Comparison of ENCODE assay signal across 12 cellular contexts in the genomic region with DNA sequence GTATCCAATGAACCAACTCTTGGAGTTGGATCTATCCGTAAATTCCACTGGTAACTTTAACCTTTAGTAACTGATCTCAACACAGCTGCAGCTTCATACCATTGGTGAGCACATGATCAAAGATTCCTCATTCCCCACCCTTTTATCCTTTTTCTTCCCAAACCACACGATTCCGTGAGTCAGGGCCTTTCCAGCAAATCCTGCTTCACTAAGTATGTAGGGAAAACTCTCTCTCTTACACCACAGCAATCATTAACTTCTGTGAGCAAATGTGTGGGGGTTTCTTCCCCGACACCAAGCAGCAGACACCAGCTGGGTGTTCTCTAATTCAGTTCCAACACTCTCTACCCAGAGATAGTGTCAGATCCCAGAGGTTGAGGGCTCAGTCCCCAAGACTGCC. TPM values are rescaled to one million over a fixed set of nuclear protein-coding genes. Genes with fewer than 3 reads are reported as not detected.
DNase-seq lines count a peak whose midpoint lies in the region; TF ChIP-seq lines count a peak whose summit lies in the region.
"Had no signal": no experiment of that assay in that cellular context is flagged by ENCODE, and none has a peak within 500 bp of the region (broad histone marks: within the 10 kb centered on the region; RNA-seq: fewer than 3 reads in every experiment).

No MANE protein-coding gene starts in this region.

- H3K4me3 Mint-ChIP-seq in type B pancreatic cell, result no peak overlapping the region
- H3K4me3 Mint-ChIP-seq in endothelial cell (ENCODE audit: unreplicated experiment), result no peak overlapping the region

- DNase-seq in EL (peak; percentile 92), SK-MEL-5 (ENCODE audit: low read depth, low spot score) (peak; percentile 63), fibroblast of the aortic adventitia (ENCODE audit: low read depth) (peak; percentile 90), renal cortical epithelial cell (ENCODE audit: low read depth) (peak; percentile 100), type B pancreatic cell (ENCODE audit: extremely low spot score, unreplicated experiment) (no peak), endothelial cell (ENCODE audit: low spot score) (no peak)
- DNase-seq in stimulated activated CD4-positive, alpha-beta T cell treated with anti-CD3 and anti-CD28 coated beads, Interleukin-2, amount 100 ng/mL, for 24 hours, result no peak
- no peak for DNase-seq in activated CD4-positive, CD25-positive, alpha-beta regulatory T cell (lab: John Stamatoyannopoulos, UW)
- DNase-seq: activated CD8-positive, alpha-beta memory T cell treated with anti-CD3 and anti-CD28 coated beads for 24 hours; CD8-positive, alpha-beta memory T cell; effector CD8-positive, alpha-beta T cell had no signal

- H3K27me3 Mint-ChIP-seq in type B pancreatic cell, result no peaks in the 10 kb centered on the region
- H3K27me3 Mint-ChIP-seq in endothelial cell (ENCODE audit: unreplicated experiment), result no peaks in the 10 kb centered on the region
- H3K27me3 Mint-ChIP-seq: CD8-positive, alpha-beta memory T cell had no signal

- TF ChIP-seq CTCF in fibroblast of the aortic adventitia (IDR thresholded peaks at IDR 0.05; ENCODE audit: insufficient read depth, low read length), result no peak
- TF ChIP-seq CTCF in type B pancreatic cell (conservative IDR thresholded peaks at IDR 0.05), result no peak
- no peak for TF ChIP-seq CTCF in endothelial cell (IDR thresholded peaks at IDR 0.05; ENCODE audit: unreplicated experiment)

- H3K27ac Mint-ChIP-seq in type B pancreatic cell, result no peak overlapping the region
- H3K27ac Mint-ChIP-seq in endothelial cell (ENCODE audit: unreplicated experiment), result no peak overlapping the region

- H3K9me3 Mint-ChIP-seq in type B pancreatic cell (no peaks in the 10 kb centered on the region), endothelial cell (ENCODE audit: unreplicated experiment) (no peaks in the 10 kb centered on the region)
- H3K9me3 Mint-ChIP-seq: CD8-positive, alpha-beta memory T cell had no signal

- H3K4me3 ChIP-seq in fibroblast of the aortic adventitia (ENCODE audit: low read depth, low read length), result no peak overlapping the region

- in situ Hi-C loops in SK-MEL-5 (cut with HindIII; ENCODE audit: low pct_unique_long_range_greater_than_20kb, low sequenced_read_pairs), result no loop called here

- H3K4me1 Mint-ChIP-seq in type B pancreatic cell (ENCODE audit: unreplicated experiment) (no peaks in the 10 kb centered on the region), endothelial cell (ENCODE audit: unreplicated experiment) (no peaks in the 10 kb centered on the region)

- H3K36me3 Mint-ChIP-seq in type B pancreatic cell (peaks cover 37% of the 10 kb centered on the region), endothelial cell (ENCODE audit: low read depth, unreplicated experiment) (peaks cover 31% of the 10 kb centered on the region)

RNA-seq across cellular contexts. Expression of gene ELP2, which starts 23.5 kb away (rescaled TPM):
- 174 and 208 TPM in 2 replicates for total RNA-seq in SK-MEL-5 (2014; rRNA removed; shearing (Covaris generic))
- 56.7 and 81.1 TPM in 2 replicates for polyA plus RNA-seq in SK-MEL-5 (2015; cell fraction: cytosol; rRNA removed)
- polyA plus RNA-seq in SK-MEL-5 (2015; cell fraction: nucleus; rRNA removed), result 199 and 200 TPM in 2 replicates
- 83.3 and 119 TPM in 2 replicates for total RNA-seq in fibroblast of the aortic adventitia (ENCODE audit: low replicate concordance)
- total RNA-seq in renal cortical epithelial cell, result 83.9 and 84.2 TPM in 2 replicates
- total RNA-seq in type B pancreatic cell (ENCODE audit: low replicate concordance), result 79.2 and 94.6 TPM in 2 replicates
- 90.5 TPM for total RNA-seq in endothelial cell (ENCODE audit: unreplicated experiment)

RNA-seq across cellular contexts. Expression of gene SLC39A6, which starts 24.1 kb away (rescaled TPM):
- 643 and 687 TPM in 2 replicates for total RNA-seq in SK-MEL-5 (2014; rRNA removed; shearing (Covaris generic))
- polyA plus RNA-seq in SK-MEL-5 (2015; cell fraction: cytosol; rRNA removed), result 311 and 384 TPM in 2 replicates
- polyA plus RNA-seq in SK-MEL-5 (2015; cell fraction: nucleus; rRNA removed), result 96.7 and 97.7 TPM in 2 replicates
- total RNA-seq in fibroblast of the aortic adventitia (ENCODE audit: low replicate concordance) (85.2 and 88.6 TPM in 2 replicates), renal cortical epithelial cell (102 and 165 TPM in 2 replicates), type B pancreatic cell (ENCODE audit: low replicate concordance) (29.7 and 48.7 TPM in 2 replicates), endothelial cell (ENCODE audit: unreplicated experiment) (28.2 TPM)

RNA-seq across cellular contexts. Expression of gene MOCOS, which starts 34.1 kb away (rescaled TPM):
- 30.0 and 50.8 TPM in 2 replicates for total RNA-seq in SK-MEL-5 (2014; rRNA removed; shearing (Covaris generic))
- 27.3 and 29.8 TPM in 2 replicates for polyA plus RNA-seq in SK-MEL-5 (2015; cell fraction: cytosol; rRNA removed)
- 47.4 and 97.2 TPM in 2 replicates for polyA plus RNA-seq in SK-MEL-5 (2015; cell fraction: nucleus; rRNA removed)
- total RNA-seq in fibroblast of the aortic adventitia (ENCODE audit: low replicate concordance) (3.5 and 13.1 TPM in 2 replicates), renal cortical epithelial cell (12.0 and 14.6 TPM in 2 replicates), type B pancreatic cell (ENCODE audit: low replicate concordance) (2.4 and 3.2 TPM in 2 replicates), endothelial cell (ENCODE audit: unreplicated experiment) (0.56 TPM)
- total RNA-seq: OCI-LY7 had no signal

Comparison
In these comparisons a context has a peak if more than half of its experiments do, and no peak if none do; other contexts are left out.
1. DNase-seq: peak in EL (single experiment), SK-MEL-5 (single experiment), fibroblast of the aortic adventitia (single experiment) and renal cortical epithelial cell (single experiment); none in type B pancreatic cell (single experiment), stimulated activated CD4-positive, alpha-beta T cell treated with anti-CD3 and anti-CD28 coated beads, Interleukin-2, amount 100 ng/mL, for 24 hours (0 of 2), endothelial cell (single experiment) and activated CD4-positive, CD25-positive, alpha-beta regulatory T cell (0 of 4).